In genomic region chr1:116740296-116740695, GRCh38 we compare ENCODE assay signal across 24 cellular contexts. TPM values are rescaled to one million over a fixed set of nuclear protein-coding genes. Genes with fewer than 3 reads are reported as not detected.
DNase-seq lines count a peak whose midpoint lies in the region; ATAC-seq and TF ChIP-seq lines count a peak whose summit lies in the region.
"Had no signal": no experiment of that assay in that cellular context is flagged by ENCODE, and none has a peak within 500 bp of the region (broad histone marks: within the 10 kb centered on the region; RNA-seq: fewer than 3 reads in every experiment).

No MANE protein-coding gene starts in this region.

- POLR2A ChIA-PET in CD4-positive, alpha-beta memory T cell (lab: Charles Lee; ENCODE audit: partially characterized antibody), result interaction anchor here (0.7 to 31.8 kb wide), 4 partner anchors 22 to 319 kb away, joined by 3 to 1832 read pairs (median 86); partner anchors contain the start of genes CD2 and TTF2
- POLR2A ChIA-PET in naive thymus-derived CD4-positive, alpha-beta T cell (lab: Charles Lee), result interaction anchor here (1.4 to 7.2 kb wide), 4 partner anchors 12 to 76 kb away, joined by 4 to 163 read pairs (median 96); partner anchors contain the start of gene CD2

- no peak for DNase-seq in T-helper 2 cell treated with Interferon-gamma antibody and Interleukin-4, amounts not matched to agents 5 μg/mL and 100 μg/mL, for 36 hours (ENCODE audit: low spot score)
- DNase-seq in T-helper 2 cell, result no peak
- DNase-seq in CD4-positive, alpha-beta memory T cell, result no peak
- no peak for DNase-seq in naive thymus-derived CD4-positive, alpha-beta T cell
- no peak for DNase-seq in coronary artery (ENCODE audit: low spot score)
- no peak for DNase-seq in esophagus muscularis mucosa (ENCODE audit: extremely low spot score)
- DNase-seq: 8988T; GDM1; heart left ventricle; left ventricle myocardium inferior; mucosa of descending colon; NCI-H2107; NCI-H510A; nucleus accumbens; SIG-M5; stimulated activated CD4-positive, alpha-beta T cell treated with anti-CD3 and anti-CD28 coated beads, Interleukin-4, amount 100 ng/mL, for 1 hour; WERI-Rb-1 had no signal

- no peaks in the 10 kb centered on the region for H3K27me3 ChIP-seq in CD4-positive, alpha-beta memory T cell (ENCODE audit: insufficient read depth, low read length)
- no peaks in the 10 kb centered on the region for H3K27me3 ChIP-seq in naive thymus-derived CD4-positive, alpha-beta T cell (ENCODE audit: control insufficient read depth in 2 of 2, insufficient read depth in 2 of 2, low read length in 2 of 2)
- no peaks in the 10 kb centered on the region for H3K27me3 ChIP-seq in esophagus muscularis mucosa
- H3K27me3 ChIP-seq: heart left ventricle had no signal

- H3K9me3 ChIP-seq in CD4-positive, alpha-beta memory T cell (ENCODE audit: control insufficient read depth in 1 of 2, low read length in 2 of 2), result peaks cover 15 to 24% of the 10 kb centered on the region in 2 donors
- peaks cover 0 to 32% (median 17%) of the 10 kb centered on the region in 3 experiments for H3K9me3 ChIP-seq in naive thymus-derived CD4-positive, alpha-beta T cell (ENCODE audit: control insufficient read depth in 2 of 3, low read length in 3 of 3)
- peaks cover 9 to 28% (median 25%) of the 10 kb centered on the region in 4 donors for H3K9me3 ChIP-seq in esophagus muscularis mucosa

- H3K9me3 Mint-ChIP-seq in T-helper 2 cell treated with Interferon-gamma antibody and Interleukin-4, amounts not matched to agents 5 μg/mL and 100 μg/mL, for 36 hours, result peaks cover 32% of the 10 kb centered on the region
- H3K9me3 Mint-ChIP-seq in CD4-positive, alpha-beta memory T cell, result peaks cover 0 to 33% (median 25%) of the 10 kb centered on the region in 8 donors
- peaks cover 27% of the 10 kb centered on the region for H3K9me3 Mint-ChIP-seq in activated T-helper 17 cell treated with anti-CD3 and anti-CD28 coated beads, Interleukin-2, amount 50 U/mL, for 72 hours
- H3K9me3 Mint-ChIP-seq in naive thymus-derived CD4-positive, alpha-beta T cell, result peaks cover 4 to 35% (median 26%) of the 10 kb centered on the region in 11 donors

- peaks cover 46% of the 10 kb centered on the region for H3K4me1 Mint-ChIP-seq in T-helper 2 cell treated with Interferon-gamma antibody and Interleukin-4, amounts not matched to agents 5 μg/mL and 100 μg/mL, for 36 hours (ENCODE audit: low read depth)
- peaks cover 41 to 56% (median 47%) of the 10 kb centered on the region in 4 donors for H3K4me1 Mint-ChIP-seq in CD4-positive, alpha-beta memory T cell
- H3K4me1 Mint-ChIP-seq in activated T-helper 17 cell treated with anti-CD3 and anti-CD28 coated beads, Interleukin-2, amount 50 U/mL, for 72 hours, result peaks cover 49% of the 10 kb centered on the region
- H3K4me1 Mint-ChIP-seq in naive thymus-derived CD4-positive, alpha-beta T cell, result peaks cover 39 to 54% (median 46%) of the 10 kb centered on the region in 7 donors
- H3K4me1 Mint-ChIP-seq: GM23338 had no signal

- H3K4me1 ChIP-seq in CD4-positive, alpha-beta memory T cell (ENCODE audit: insufficient read depth, low read length), result peaks cover 49% of the 10 kb centered on the region
- H3K4me1 ChIP-seq in naive thymus-derived CD4-positive, alpha-beta T cell (ENCODE audit: control insufficient read depth in 2 of 2, insufficient read depth in 2 of 2, low read length in 2 of 2), result peaks cover 26 to 44% of the 10 kb centered on the region in 2 donors
- H3K4me1 ChIP-seq in esophagus muscularis mucosa, result no peaks in the 10 kb centered on the region
- H3K4me1 ChIP-seq: left ventricle myocardium inferior had no signal

- no peak for ATAC-seq in activated T-helper 17 cell treated with anti-CD3 and anti-CD28 coated beads, Interleukin-2, amount 50 U/mL, for 72 hours (replicated peaks)
- ATAC-seq in naive thymus-derived CD4-positive, alpha-beta T cell, result no peak
- ATAC-seq in GM19452 (IDR thresholded peaks at IDR 0.05; ENCODE audit: unreplicated experiment), result no peak
- ATAC-seq: GM23338, heart left ventricle, mucosa of descending colon had no signal

- H3K4me3 ChIP-seq in CD4-positive, alpha-beta memory T cell (ENCODE audit: low read length in 2 of 2), result no peak overlapping the region
- no peak overlapping the region for H3K4me3 ChIP-seq in naive thymus-derived CD4-positive, alpha-beta T cell (ENCODE audit: low read length)
- no peak overlapping the region for H3K4me3 ChIP-seq in coronary artery
- H3K4me3 ChIP-seq in esophagus muscularis mucosa, result no peak overlapping the region
- H3K4me3 ChIP-seq: GM23338, heart left ventricle, left ventricle myocardium inferior, mucosa of descending colon had no signal

- 95% methylated on average over 6 of the region's 6 CpGs for WGBS in esophagus muscularis mucosa

- H3K27ac ChIP-seq in CD4-positive, alpha-beta memory T cell (ENCODE audit: low read depth, low read length), result peak overlapping the region; percentile 97
- no peak overlapping the region for H3K27ac ChIP-seq in naive thymus-derived CD4-positive, alpha-beta T cell (ENCODE audit: low read depth, low read length)
- no peak overlapping the region for H3K27ac ChIP-seq in coronary artery
- H3K27ac ChIP-seq in esophagus muscularis mucosa (replicated peaks in 1 of 4), result no peak overlapping the region
- H3K27ac ChIP-seq: left ventricle myocardium inferior, WERI-Rb-1 had no signal

- TF ChIP-seq POLR2A in esophagus muscularis mucosa (IDR thresholded peaks at IDR 0.05; ENCODE audit: low read depth), result no peak

- H3K36me3 Mint-ChIP-seq in T-helper 2 cell treated with Interferon-gamma antibody and Interleukin-4, amounts not matched to agents 5 μg/mL and 100 μg/mL, for 36 hours (ENCODE audit: low read depth), result peaks cover 36% of the 10 kb centered on the region
- peaks cover 13 to 22% of the 10 kb centered on the region in 2 donors for H3K36me3 Mint-ChIP-seq in CD4-positive, alpha-beta memory T cell
- H3K36me3 Mint-ChIP-seq in activated T-helper 17 cell treated with anti-CD3 and anti-CD28 coated beads, Interleukin-2, amount 50 U/mL, for 72 hours (ENCODE audit: low read depth), result peaks cover 32% of the 10 kb centered on the region
- H3K36me3 Mint-ChIP-seq in naive thymus-derived CD4-positive, alpha-beta T cell, result peaks cover 6 to 42% (median 20%) of the 10 kb centered on the region in 5 donors

- peak overlapping the region; percentile 78 for H3K4me3 Mint-ChIP-seq in T-helper 2 cell treated with Interferon-gamma antibody and Interleukin-4, amounts not matched to agents 5 μg/mL and 100 μg/mL, for 36 hours
- peak overlapping the region; percentile 29 to 78 (median 51) for H3K4me3 Mint-ChIP-seq in CD4-positive, alpha-beta memory T cell
- peak overlapping the region; percentile 93 for H3K4me3 Mint-ChIP-seq in activated T-helper 17 cell treated with anti-CD3 and anti-CD28 coated beads, Interleukin-2, amount 50 U/mL, for 72 hours
- H3K4me3 Mint-ChIP-seq in naive thymus-derived CD4-positive, alpha-beta T cell, result peak overlapping the region in 9 of 10 donors; percentile 15 to 87 (median 26)
- H3K4me3 Mint-ChIP-seq: brain, GM23338 had no signal

- intact Hi-C loops in CD4-positive, alpha-beta memory T cell (cut with micrococcal nuclease), result no loop called here
- intact Hi-C loops in naive thymus-derived CD4-positive, alpha-beta T cell (cut with micrococcal nuclease), result no loop called here
- intact Hi-C loops in esophagus muscularis mucosa (cut with DNase I), result no loop called here

- TF ChIP-seq CTCF in coronary artery (IDR thresholded peaks at IDR 0.05), result no peak
- TF ChIP-seq CTCF in esophagus muscularis mucosa (IDR thresholded peaks at IDR 0.05), result no peak

- CTCF ChIA-PET in CD4-positive, alpha-beta memory T cell (lab: Charles Lee; ENCODE audit: partially characterized antibody), result interaction anchor here (0.8 to 8.0 kb wide), 8 partner anchors 7 to 328 kb away, joined by 3 to 261 read pairs (median 36); partner anchors contain the start of gene CD2
- CTCF ChIA-PET in naive thymus-derived CD4-positive, alpha-beta T cell (lab: Charles Lee), result interaction anchor here (0.8 to 4.8 kb wide), 5 partner anchors 11 to 317 kb away, joined by 3 to 117 read pairs (median 4); partner anchors contain the start of gene CD2

- TF ChIP-seq EP300 in esophagus muscularis mucosa (IDR thresholded peaks at IDR 0.05), result no peak

- H3K36me3 ChIP-seq in CD4-positive, alpha-beta memory T cell (ENCODE audit: insufficient read depth, low read length), result no peaks in the 10 kb centered on the region
- no peaks in the 10 kb centered on the region for H3K36me3 ChIP-seq in naive thymus-derived CD4-positive, alpha-beta T cell (ENCODE audit: control insufficient read depth in 2 of 3, insufficient read depth in 3 of 3, low read length in 3 of 3)
- no peaks in the 10 kb centered on the region for H3K36me3 ChIP-seq in esophagus muscularis mucosa
- H3K36me3 ChIP-seq: heart left ventricle, left ventricle myocardium inferior, WERI-Rb-1 had no signal

- H3K27me3 Mint-ChIP-seq in T-helper 2 cell treated with Interferon-gamma antibody and Interleukin-4, amounts not matched to agents 5 μg/mL and 100 μg/mL, for 36 hours (ENCODE audit: low read depth), result no peaks in the 10 kb centered on the region
- H3K27me3 Mint-ChIP-seq in CD4-positive, alpha-beta memory T cell, result no peaks in the 10 kb centered on the region
- no peaks in the 10 kb centered on the region for H3K27me3 Mint-ChIP-seq in activated T-helper 17 cell treated with anti-CD3 and anti-CD28 coated beads, Interleukin-2, amount 50 U/mL, for 72 hours
- no peaks in the 10 kb centered on the region for H3K27me3 Mint-ChIP-seq in naive thymus-derived CD4-positive, alpha-beta T cell

- H3K27ac Mint-ChIP-seq in T-helper 2 cell treated with Interferon-gamma antibody and Interleukin-4, amounts not matched to agents 5 μg/mL and 100 μg/mL, for 36 hours, result peak overlapping the region; percentile 97
- peak overlapping the region; percentile 97 to 100 (median 99) for H3K27ac Mint-ChIP-seq in CD4-positive, alpha-beta memory T cell
- H3K27ac Mint-ChIP-seq in activated T-helper 17 cell treated with anti-CD3 and anti-CD28 coated beads, Interleukin-2, amount 50 U/mL, for 72 hours, result peak overlapping the region; percentile 100
- H3K27ac Mint-ChIP-seq in naive thymus-derived CD4-positive, alpha-beta T cell, result peak overlapping the region; percentile 76 to 100 (median 98)
- H3K27ac Mint-ChIP-seq: GM23338 had no signal

RNA-seq across cellular contexts. Expression of gene CD2, which starts 13.9 kb away (rescaled TPM):
- 100 to 1,000 TPM; 305 to 316 TPM for total RNA-seq in CD4-positive, alpha-beta memory T cell
- 100 to 1,000 TPM; 409 to 471 TPM for polyA plus RNA-seq in CD4-positive, alpha-beta memory T cell
- 100 to 1,000 TPM; 303 to 473 TPM for total RNA-seq in activated T-helper 17 cell treated with anti-CD3 and anti-CD28 coated beads, Interleukin-2, amount 50 U/mL, for 72 hours
- total RNA-seq in naive thymus-derived CD4-positive, alpha-beta T cell, result 100 to 1,000 TPM; 105 to 307 (median 174) TPM
- polyA plus RNA-seq in naive thymus-derived CD4-positive, alpha-beta T cell, result 100 to 1,000 TPM; 195 to 217 TPM
- total RNA-seq in esophagus muscularis mucosa, result 1 to 10 TPM in 2 of 4 donors, under 1 TPM in 2; 0.42 to 4.3 (median 0.90) TPM
- total RNA-seq: endothelial cell of umbilical vein, GM23338, renal cortical epithelial cell had no signal
- polyA plus RNA-seq: BJ, endothelial cell of umbilical vein, GM23338 had no signal

Comparison
In these comparisons a context has a peak if more than half of its experiments do, and no peak if none do; other contexts are left out.
1. H3K4me3 Mint-ChIP-seq: peak in every context shown above with its lines; median percentile 93 in activated T-helper 17 cell treated with anti-CD3 and anti-CD28 coated beads, Interleukin-2, amount 50 U/mL, for 72 hours; 78 in T-helper 2 cell treated with Interferon-gamma antibody and Interleukin-4, amounts not matched to agents 5 μg/mL and 100 μg/mL, for 36 hours; 51 in CD4-positive, alpha-beta memory T cell; 26 in naive thymus-derived CD4-positive, alpha-beta T cell.
2. RNA of gene CD2, which starts 13.9 kb away (total RNA-seq): 303 to 473 TPM in activated T-helper 17 cell treated with anti-CD3 and anti-CD28 coated beads, Interleukin-2, amount 50 U/mL, for 72 hours, 305 to 316 TPM in CD4-positive, alpha-beta memory T cell and 105 to 307 TPM in naive thymus-derived CD4-positive, alpha-beta T cell; 0.42 to 4.3 TPM in esophagus muscularis mucosa; every median in the first group is over 10 times any median in the second.
3. Peak in every context shown above with its lines, with median percentiles within 50 percentile points of each other: H3K27ac Mint-ChIP-seq.